In genomic region chr7:133662830-133663229, GRCh38 we compare ENCODE assay signal across 17 cellular contexts.
DNase-seq lines count a peak whose midpoint lies in the region; ATAC-seq, FAIRE-seq and TF ChIP-seq lines count a peak whose summit lies in the region.
"Had no signal": no experiment of that assay in that cellular context is flagged by ENCODE, and none has a peak within 500 bp of the region (broad histone marks: within the 10 kb centered on the region; RNA-seq: fewer than 3 reads in every experiment).

No MANE protein-coding gene starts in this region.

- H3K4me3 Mint-ChIP-seq in activated CD4-positive, alpha-beta T cell treated with anti-CD3 and anti-CD28 coated beads, Interleukin-2, amount 10 ng/mL, durations not matched to agents 7 days and 5 days: no peak overlapping the region
- H3K4me3 Mint-ChIP-seq: CD14-positive monocyte; CD4-positive, alpha-beta memory T cell; H9 had no signal

- no peak for FAIRE-seq in kidney (lab: Jason Lieb, UNC)
- FAIRE-seq: H1 had no signal

- no peaks in the 10 kb centered on the region for H3K9me3 ChIP-seq in KOPT-K1 (ENCODE audit: insufficient read depth, low read length, poor library complexity, severe bottlenecking)
- H3K9me3 ChIP-seq in mucosa of descending colon: no peaks in the 10 kb centered on the region
- H3K9me3 ChIP-seq in kidney (ENCODE audit: control insufficient read depth in 1 of 2, low read length in 2 of 2): no peaks in the 10 kb centered on the region
- H3K9me3 ChIP-seq: BLaER1 had no signal

- CTCF ChIA-PET in activated CD4-positive, alpha-beta T cell treated with anti-CD3 and anti-CD28 coated beads, Interleukin-2, amount 10 ng/mL, durations not matched to agents 7 days and 5 days (lab: Charles Lee): no interaction called here

- peak overlapping the region; percentile 43 for H3K27ac Mint-ChIP-seq in activated CD4-positive, alpha-beta T cell treated with anti-CD3 and anti-CD28 coated beads, Interleukin-2, amount 10 ng/mL, durations not matched to agents 7 days and 5 days
- H3K27ac Mint-ChIP-seq: CD4-positive, alpha-beta memory T cell; H9 had no signal

- H3K4me1 Mint-ChIP-seq in activated CD4-positive, alpha-beta T cell treated with anti-CD3 and anti-CD28 coated beads, Interleukin-2, amount 10 ng/mL, durations not matched to agents 7 days and 5 days: peaks cover 10% of the 10 kb centered on the region

- DNase-seq in activated CD4-positive, alpha-beta T cell treated with anti-CD3 and anti-CD28 coated beads, Interleukin-2, amount 10 ng/mL, durations not matched to agents 7 days and 5 days: no peak
- no peak for DNase-seq in activated CD4-positive, alpha-beta T cell treated with anti-CD3 and anti-CD28 coated beads, Interleukin-2, amount 50 U/mL, for 4 hours
- peak; percentile 22 for DNase-seq in choroid plexus epithelial cell (ENCODE audit: low read depth)
- no peak for DNase-seq in mucosa of descending colon
- DNase-seq in kidney: no peak
- DNase-seq: 8988T; CD4-positive, alpha-beta memory T cell; DMS153; DMS79; GF-D8; H9 had no signal

- no peaks in the 10 kb centered on the region for H3K36me3 ChIP-seq in KOPT-K1 (ENCODE audit: insufficient read depth, low read length)
- no peaks in the 10 kb centered on the region for H3K36me3 ChIP-seq in mucosa of descending colon (ENCODE audit: low read depth)
- no peaks in the 10 kb centered on the region for H3K36me3 ChIP-seq in kidney (ENCODE audit: control insufficient read depth in 1 of 2, insufficient read depth in 2 of 2, low read length in 2 of 2)
- H3K36me3 ChIP-seq: BLaER1 had no signal

- H3K4me1 ChIP-seq in mucosa of descending colon (ENCODE audit: low read depth) (no peaks in the 10 kb centered on the region), kidney (ENCODE audit: control insufficient read depth in 1 of 2, insufficient read depth in 1 of 2, low read depth in 1 of 2, low read length in 2 of 2) (peaks cover 0 to 5% of the 10 kb centered on the region in 2 donors)
- H3K4me1 ChIP-seq: BLaER1 had no signal

- no peak overlapping the region for H3K9ac ChIP-seq in kidney (ENCODE audit: low read length in 2 of 2)
- H3K9ac ChIP-seq: BLaER1 had no signal

- POLR2A ChIA-PET in activated CD4-positive, alpha-beta T cell treated with anti-CD3 and anti-CD28 coated beads, Interleukin-2, amount 10 ng/mL, durations not matched to agents 7 days and 5 days (lab: Charles Lee): no interaction called here

- H3K4me3 ChIP-seq in choroid plexus epithelial cell (ENCODE audit: low read depth, low read length) (no peak overlapping the region), mucosa of descending colon (no peak overlapping the region), kidney (ENCODE audit: low read length in 2 of 2) (no peak overlapping the region)
- H3K4me3 ChIP-seq: BLaER1 had no signal

- ATAC-seq in mucosa of descending colon: peak; percentile 26
- ATAC-seq in GM18517 (IDR thresholded peaks at IDR 0.05; ENCODE audit: unreplicated experiment): no peak
- no peak for ATAC-seq in GM19395 (IDR thresholded peaks at IDR 0.05; ENCODE audit: unreplicated experiment)

- no peaks in the 10 kb centered on the region for H3K27me3 Mint-ChIP-seq in activated CD4-positive, alpha-beta T cell treated with anti-CD3 and anti-CD28 coated beads, Interleukin-2, amount 10 ng/mL, durations not matched to agents 7 days and 5 days
- H3K27me3 Mint-ChIP-seq: CD4-positive, alpha-beta memory T cell had no signal

- no peak for TF ChIP-seq CTCF in choroid plexus epithelial cell (conservative IDR thresholded peaks at IDR 0.05; ENCODE audit: low read depth, low read length)
- TF ChIP-seq CTCF in mucosa of descending colon (IDR thresholded peaks at IDR 0.05): no peak
- TF ChIP-seq CTCF in kidney (IDR thresholded peaks at IDR 0.05; ENCODE audit: borderline replicate concordance, extremely low read depth, insufficient read depth): no peak

- H3K36me3 Mint-ChIP-seq in activated CD4-positive, alpha-beta T cell treated with anti-CD3 and anti-CD28 coated beads, Interleukin-2, amount 10 ng/mL, durations not matched to agents 7 days and 5 days (ENCODE audit: low read depth): peaks cover 7% of the 10 kb centered on the region

- intact Hi-C loops in mucosa of descending colon (cut with DNase I, micrococcal nuclease): no loop called here
- intact Hi-C loops in kidney (cut with DNase I): no loop called here

- H3K9me3 Mint-ChIP-seq in activated CD4-positive, alpha-beta T cell treated with anti-CD3 and anti-CD28 coated beads, Interleukin-2, amount 10 ng/mL, durations not matched to agents 7 days and 5 days: no peaks in the 10 kb centered on the region
- H3K9me3 Mint-ChIP-seq: CD14-positive monocyte; CD4-positive, alpha-beta memory T cell; H9 had no signal

- H3K27ac ChIP-seq in KOPT-K1 (ENCODE audit: low read depth, low read length, poor library complexity, severe bottlenecking) (peak overlapping the region; percentile 34), kidney (ENCODE audit: low read depth in 2 of 2, low read length in 2 of 2) (no peak overlapping the region)
- H3K27ac ChIP-seq: BLaER1 had no signal
